ENCODE assay signal across 13 cellular contexts in the genomic region with DNA sequence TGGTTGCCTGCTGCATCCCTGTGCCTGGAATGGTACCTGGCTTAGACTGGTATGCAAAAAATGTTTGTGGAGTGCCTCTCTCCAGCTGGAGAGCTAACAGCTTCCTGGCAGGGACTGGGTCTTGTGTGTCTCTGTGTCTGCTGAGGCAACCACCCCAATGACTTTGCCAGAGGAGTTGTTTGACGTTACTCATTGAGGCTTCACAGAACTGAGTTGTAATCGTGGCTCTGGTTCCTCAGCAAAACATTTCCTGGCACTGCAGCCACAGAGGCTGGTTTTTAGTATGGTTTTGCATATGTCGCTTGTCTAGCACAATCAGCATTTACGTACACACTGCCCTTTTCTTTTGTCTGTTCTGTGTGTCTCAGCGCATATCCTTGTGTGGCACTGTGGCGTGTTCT. TPM values are rescaled to one million over a fixed set of nuclear protein-coding genes. Genes with fewer than 3 reads are reported as not detected.
DNase-seq lines count a peak whose midpoint lies in the region; ATAC-seq and FAIRE-seq lines count a peak whose summit lies in the region.
"Had no signal": no experiment of that assay in that cellular context is flagged by ENCODE, and none has a peak within 500 bp of the region (broad histone marks: within the 10 kb centered on the region; RNA-seq: fewer than 3 reads in every experiment).

No MANE protein-coding gene starts in this region.

- H3K4me3 Mint-ChIP-seq in CD4-positive, CD25-positive, alpha-beta regulatory T cell, result peak overlapping the region in 3 of 4 donors; percentile 31 to 75 (median 48)
- peak overlapping the region; percentile 65 for H3K4me3 Mint-ChIP-seq in natural killer cell treated with Interleukin-12 subunit alpha and Interleukin-12 subunit beta and Interleukin-15 and Interleukin-18, amount 100 ng/mL, for 72 hours
- H3K4me3 Mint-ChIP-seq: activated naive CD4-positive, alpha-beta T cell treated with anti-CD3 and anti-CD28 coated beads, Interleukin-2, amount 50 U/mL, for 24 hours; CD8-positive, alpha-beta memory T cell had no signal

- FAIRE-seq in RCC 7860 (lab: Jason Lieb, UNC), result no peak

- no peak overlapping the region for H3K4me3 ChIP-seq in CD4-positive, CD25-positive, alpha-beta regulatory T cell (ENCODE audit: low read depth, low read length)
- H3K4me3 ChIP-seq: prostate gland, SK-N-MC had no signal

- H3K27ac ChIP-seq in CD4-positive, CD25-positive, alpha-beta regulatory T cell (ENCODE audit: insufficient read depth, low read length, poor library complexity, severe bottlenecking), result no peak overlapping the region
- H3K27ac ChIP-seq: prostate gland, SK-N-MC had no signal

- H3K4me1 ChIP-seq in CD4-positive, CD25-positive, alpha-beta regulatory T cell (ENCODE audit: control insufficient read depth, insufficient read depth, low read length, poor library complexity, severe bottlenecking), result no peaks in the 10 kb centered on the region

- H3K27me3 ChIP-seq in CD4-positive, CD25-positive, alpha-beta regulatory T cell (ENCODE audit: control insufficient read depth, insufficient read depth, low read length), result no peaks in the 10 kb centered on the region

- H3K9me3 Mint-ChIP-seq in CD4-positive, CD25-positive, alpha-beta regulatory T cell, result peaks cover 0 to 2% (median 0%) of the 10 kb centered on the region in 7 donors
- H3K9me3 Mint-ChIP-seq in natural killer cell treated with Interleukin-12 subunit alpha and Interleukin-12 subunit beta and Interleukin-15 and Interleukin-18, amount 100 ng/mL, for 72 hours, result no peaks in the 10 kb centered on the region
- H3K9me3 Mint-ChIP-seq: activated naive CD4-positive, alpha-beta T cell treated with anti-CD3 and anti-CD28 coated beads, Interleukin-2, amount 50 U/mL, for 24 hours; CD8-positive, alpha-beta memory T cell had no signal

- DNase-seq in CD4-positive, CD25-positive, alpha-beta regulatory T cell, result peak in 1 of 3 donors; percentile 77
- DNase-seq in GM03348 (ENCODE audit: low spot score) (peak; percentile 39), amniotic epithelial cell (ENCODE audit: low read depth) (peak; percentile 83), NCI-H524 treated with DMSO at 0.1 percent for 48 hours (lab: John Stamatoyannopoulos, UW) (no peak), RCC 7860 (ENCODE audit: low spot score) (no peak)
- DNase-seq in natural killer cell treated with Interleukin-12 subunit alpha and Interleukin-12 subunit beta and Interleukin-15 and Interleukin-18, amount 100 ng/mL, for 72 hours (ENCODE audit: low spot score), result no peak
- DNase-seq: CD8-positive, alpha-beta memory T cell; erythroblast; midbrain had no signal

- peaks cover 68% of the 10 kb centered on the region for H3K36me3 Mint-ChIP-seq in CD4-positive, CD25-positive, alpha-beta regulatory T cell
- H3K36me3 Mint-ChIP-seq in natural killer cell treated with Interleukin-12 subunit alpha and Interleukin-12 subunit beta and Interleukin-15 and Interleukin-18, amount 100 ng/mL, for 72 hours, result peaks cover 54% of the 10 kb centered on the region

- H3K9me3 ChIP-seq in CD4-positive, CD25-positive, alpha-beta regulatory T cell (ENCODE audit: control insufficient read depth in 2 of 2, low read length in 2 of 2), result no peaks in the 10 kb centered on the region
- H3K9me3 ChIP-seq: prostate gland had no signal

- H3K4me1 Mint-ChIP-seq in CD4-positive, CD25-positive, alpha-beta regulatory T cell, result peaks cover 0 to 45% (median 33%) of the 10 kb centered on the region in 4 donors
- peaks cover 50 to 53% of the 10 kb centered on the region in 2 donors for H3K4me1 Mint-ChIP-seq in natural killer cell treated with Interleukin-12 subunit alpha and Interleukin-12 subunit beta and Interleukin-15 and Interleukin-18, amount 100 ng/mL, for 72 hours (ENCODE audit: low read depth in 2 of 2)

- peaks cover 65% of the 10 kb centered on the region for H3K36me3 ChIP-seq in CD4-positive, CD25-positive, alpha-beta regulatory T cell (ENCODE audit: control insufficient read depth, insufficient read depth, low read length)

- peak overlapping the region in 2 of 3 donors; percentile 81 for H3K27ac Mint-ChIP-seq in CD4-positive, CD25-positive, alpha-beta regulatory T cell
- peak overlapping the region; percentile 91 to 93 for H3K27ac Mint-ChIP-seq in natural killer cell treated with Interleukin-12 subunit alpha and Interleukin-12 subunit beta and Interleukin-15 and Interleukin-18, amount 100 ng/mL, for 72 hours
- H3K27ac Mint-ChIP-seq: activated naive CD4-positive, alpha-beta T cell treated with anti-CD3 and anti-CD28 coated beads, Interleukin-2, amount 50 U/mL, for 24 hours; CD8-positive, alpha-beta memory T cell had no signal

- no peaks in the 10 kb centered on the region for H3K27me3 Mint-ChIP-seq in CD4-positive, CD25-positive, alpha-beta regulatory T cell
- H3K27me3 Mint-ChIP-seq in natural killer cell treated with Interleukin-12 subunit alpha and Interleukin-12 subunit beta and Interleukin-15 and Interleukin-18, amount 100 ng/mL, for 72 hours, result no peaks in the 10 kb centered on the region
- H3K27me3 Mint-ChIP-seq: activated naive CD4-positive, alpha-beta T cell treated with anti-CD3 and anti-CD28 coated beads, Interleukin-2, amount 50 U/mL, for 24 hours; CD8-positive, alpha-beta memory T cell had no signal

- ATAC-seq in CD4-positive, CD25-positive, alpha-beta regulatory T cell (ENCODE audit: low read depth in 2 of 2), result peak; percentile 67 to 71
- ATAC-seq in natural killer cell treated with Interleukin-12 subunit alpha and Interleukin-12 subunit beta and Interleukin-15 and Interleukin-18, amount 100 ng/mL, for 72 hours, result peak; percentile 88 to 90
- no peak for ATAC-seq in HG03280 (IDR thresholded peaks at IDR 0.05; ENCODE audit: unreplicated experiment)

RNA-seq across cellular contexts. Expression of a gene that starts 7.5 kb away (rescaled TPM):
- total RNA-seq in CD4-positive, CD25-positive, alpha-beta regulatory T cell, result 18.6 TPM
- 1 to 10 TPM in 3 of 4 donors, under 1 TPM in 1; 0.83 to 1.4 (median 1.2) TPM for polyA plus RNA-seq in CD4-positive, CD25-positive, alpha-beta regulatory T cell
- 10 to 100 TPM; 37.4 to 46.7 TPM for total RNA-seq in natural killer cell treated with Interleukin-12 subunit alpha and Interleukin-12 subunit beta and Interleukin-15 and Interleukin-18, amount 100 ng/mL, for 72 hours

RNA-seq across cellular contexts. Expression of a gene that starts 36.6 kb away (rescaled TPM):
- 14.2 TPM for total RNA-seq in CD4-positive, CD25-positive, alpha-beta regulatory T cell
- 10 to 100 TPM in 1 of 4 donors, 1 to 10 TPM in 3; 3.3 to 12.6 (median 6.4) TPM for polyA plus RNA-seq in CD4-positive, CD25-positive, alpha-beta regulatory T cell
- total RNA-seq in natural killer cell treated with Interleukin-12 subunit alpha and Interleukin-12 subunit beta and Interleukin-15 and Interleukin-18, amount 100 ng/mL, for 72 hours, result 10 to 100 TPM; 11.5 to 19.9 TPM

RNA-seq across cellular contexts. Expression of a gene that starts 55.6 kb away (rescaled TPM):
- 14.4 TPM for total RNA-seq in CD4-positive, CD25-positive, alpha-beta regulatory T cell
- 10 to 100 TPM in 2 of 4 donors, 1 to 10 TPM in 2; 5.5 to 13.4 (median 10.4) TPM for polyA plus RNA-seq in CD4-positive, CD25-positive, alpha-beta regulatory T cell
- 10 to 100 TPM; 17.9 to 20.0 TPM for total RNA-seq in natural killer cell treated with Interleukin-12 subunit alpha and Interleukin-12 subunit beta and Interleukin-15 and Interleukin-18, amount 100 ng/mL, for 72 hours

RNA-seq across cellular contexts. Expression of a gene that starts 59.2 kb away (rescaled TPM):
- total RNA-seq in CD4-positive, CD25-positive, alpha-beta regulatory T cell, result 30.2 TPM
- polyA plus RNA-seq in CD4-positive, CD25-positive, alpha-beta regulatory T cell, result 1 to 10 TPM; 2.7 to 5.3 (median 4.7) TPM
- 10 to 100 TPM; 14.0 to 27.9 TPM for total RNA-seq in natural killer cell treated with Interleukin-12 subunit alpha and Interleukin-12 subunit beta and Interleukin-15 and Interleukin-18, amount 100 ng/mL, for 72 hours

Comparison
In these comparisons a context has a peak if more than half of its experiments do, and no peak if none do; other contexts are left out.
1. DNase-seq: peak in GM03348 (single experiment) and amniotic epithelial cell (single experiment); none in natural killer cell treated with Interleukin-12 subunit alpha and Interleukin-12 subunit beta and Interleukin-15 and Interleukin-18, amount 100 ng/mL, for 72 hours (single experiment), NCI-H524 treated with DMSO at 0.1 percent for 48 hours (single experiment) and RCC 7860 (single experiment).